Comparison of ENCODE assay signal across 1 cellular context in genomic region chr4:123446791-123447474, GRCh38.
A peak's percentile ranks its signal among the peaks of the same experiment; 100 is the strongest.
TF ChIP-seq lines count a peak whose summit lies in the region.

No MANE protein-coding gene starts in this region.

TF ChIP-seq in K562, 482 proteins besides CTCF, POLR2A, EP300 and RAD21:
- no peak for TF ChIP-seq ZNF174 (CRISPR knock-in tag; IDR thresholded peaks at IDR 0.05)
- TF ChIP-seq ZNF586 (CRISPR knock-in tag; conservative IDR thresholded peaks at IDR 0.05) = no peak
- no peak for TF ChIP-seq KAT8 (IDR thresholded peaks at IDR 0.05; ENCODE audit: low read depth)
- TF ChIP-seq PTRF (tag; IDR thresholded peaks at IDR 0.05) = no peak
- TF ChIP-seq ZNF384 (IDR thresholded peaks at IDR 0.05; ENCODE audit: low read depth, low read length) = 0 out of 2 replicates have a peak, but pooled peaks have one; percentile 10
- TF ChIP-seq PKNOX1 (IDR thresholded peaks at IDR 0.05) = no peak
- TF ChIP-seq ETS1 (conservative IDR thresholded peaks at IDR 0.05; ENCODE audit: control insufficient read depth, low read depth, low read length) = no peak
- TF ChIP-seq NEUROD1 (IDR thresholded peaks at IDR 0.05; ENCODE audit: borderline replicate concordance, low read depth, low read length, partially characterized antibody) = no peak
- peak; percentile 89 for TF ChIP-seq NFIC (IDR thresholded peaks at IDR 0.05)
- no peak for TF ChIP-seq ZNF449 (CRISPR knock-in tag; IDR thresholded peaks at IDR 0.05)
- no peak for TF ChIP-seq TFAP4 (CRISPR knock-in tag; IDR thresholded peaks at IDR 0.05; ENCODE audit: borderline replicate concordance)
- no peak for TF ChIP-seq PCBP1 (IDR thresholded peaks at IDR 0.05; ENCODE audit: low read depth, low read length, poor library complexity, severe bottlenecking)
